11 cellular contexts compared by ENCODE assay signal in genomic region chr12:124694250-124694649, GRCh38.
A peak's percentile ranks its signal among the peaks of the same experiment; 100 is the strongest.
DNase-seq lines count a peak whose midpoint lies in the region; ATAC-seq and TF ChIP-seq lines count a peak whose summit lies in the region.
"Had no signal": no experiment of that assay in that cellular context is flagged by ENCODE, and none has a peak within 500 bp of the region (broad histone marks: within the 10 kb centered on the region; RNA-seq: fewer than 3 reads in every experiment).

No MANE protein-coding gene starts in this region.

- peak overlapping the region; percentile 22 for H3K4me3 Mint-ChIP-seq in activated naive CD8-positive, alpha-beta T cell treated with anti-CD3 and anti-CD28 coated beads, Interleukin-2, amount 50 U/mL, for 24 hours
- H3K4me3 Mint-ChIP-seq in T-helper 17 cell: no peak overlapping the region

- no peak for TF ChIP-seq POLR2A in erythroblast (IDR thresholded peaks at IDR 0.05; ENCODE audit: low read length)

- H3K27me3 ChIP-seq in BLaER1: no peaks in the 10 kb centered on the region
- no peaks in the 10 kb centered on the region for H3K27me3 ChIP-seq in HAP-1 (ENCODE audit: low read depth)
- H3K27me3 ChIP-seq: MG63 had no signal

- H3K9me3 ChIP-seq in BLaER1: peaks cover 25% of the 10 kb centered on the region
- H3K9me3 ChIP-seq in T-helper 17 cell (ENCODE audit: control insufficient read depth, low read length, poor library complexity, severe bottlenecking): no peaks in the 10 kb centered on the region
- H3K9me3 ChIP-seq in HAP-1: no peaks in the 10 kb centered on the region
- H3K9me3 ChIP-seq: MG63 had no signal

- peaks cover 2% of the 10 kb centered on the region for H3K36me3 Mint-ChIP-seq in activated naive CD8-positive, alpha-beta T cell treated with anti-CD3 and anti-CD28 coated beads, Interleukin-2, amount 50 U/mL, for 24 hours (ENCODE audit: low read depth)
- no peaks in the 10 kb centered on the region for H3K36me3 Mint-ChIP-seq in T-helper 17 cell (ENCODE audit: low read depth)

- H3K9ac ChIP-seq in BLaER1: no peak overlapping the region

- peak overlapping the region; percentile 86 for H3K4me2 ChIP-seq in BLaER1

- H3K4me3 ChIP-seq in BLaER1 (peak overlapping the region; percentile 12; the same call in 1 of the 2 replicates), HAP-1 (no peak overlapping the region)
- H3K4me3 ChIP-seq: MG63 had no signal

- H4K20me1 ChIP-seq in BLaER1: no peaks in the 10 kb centered on the region

- in situ Hi-C loops in HAP-1 (cut with MboI; ENCODE audit: low sequenced_read_pairs): no loop called here

- H3K27me3 Mint-ChIP-seq in activated naive CD8-positive, alpha-beta T cell treated with anti-CD3 and anti-CD28 coated beads, Interleukin-2, amount 50 U/mL, for 24 hours: peaks cover 2% of the 10 kb centered on the region
- peaks cover under 1% of the 10 kb centered on the region for H3K27me3 Mint-ChIP-seq in T-helper 17 cell

- DNase-seq in NCI-H524 (lab: John Stamatoyannopoulos, UW) (peak; percentile 71 to 89), T-helper 17 cell (no peak), HAP-1 (ENCODE audit: low spot score in 2 of 2) (no peak), NCI-H345 treated with DMSO at 0.1 percent for 48 hours (lab: John Stamatoyannopoulos, UW; ENCODE audit: unreplicated experiment) (no peak), erythroblast (lab: John Stamatoyannopoulos, UW) (no peak)
- peak; percentile 40 for DNase-seq in activated naive CD8-positive, alpha-beta T cell treated with anti-CD3 and anti-CD28 coated beads, Interleukin-2, amount 50 U/mL, for 24 hours
- DNase-seq: effector CD8-positive, alpha-beta T cell; MG63 had no signal

- H3K4me1 Mint-ChIP-seq in activated naive CD8-positive, alpha-beta T cell treated with anti-CD3 and anti-CD28 coated beads, Interleukin-2, amount 50 U/mL, for 24 hours: peaks cover 21% of the 10 kb centered on the region
- H3K4me1 Mint-ChIP-seq in T-helper 17 cell: peaks cover 5% of the 10 kb centered on the region

- H3K4me1 ChIP-seq in BLaER1 (peaks cover 56% of the 10 kb centered on the region), HAP-1 (no peaks in the 10 kb centered on the region)

- H3K9me3 Mint-ChIP-seq in activated naive CD8-positive, alpha-beta T cell treated with anti-CD3 and anti-CD28 coated beads, Interleukin-2, amount 50 U/mL, for 24 hours: peaks cover 4% of the 10 kb centered on the region

- peak; percentile 74 for ATAC-seq in GM18907 (IDR thresholded peaks at IDR 0.05; ENCODE audit: unreplicated experiment)
- ATAC-seq in activated naive CD8-positive, alpha-beta T cell treated with anti-CD3 and anti-CD28 coated beads, Interleukin-2, amount 50 U/mL, for 24 hours: peak; percentile 86
- no peak for ATAC-seq in T-helper 17 cell
- ATAC-seq: SK-N-SH treated with all-trans-retinoic acid at 6 μM for 48 hours had no signal

- peak overlapping the region; percentile 62 for H3K27ac Mint-ChIP-seq in activated naive CD8-positive, alpha-beta T cell treated with anti-CD3 and anti-CD28 coated beads, Interleukin-2, amount 50 U/mL, for 24 hours
- H3K27ac Mint-ChIP-seq in T-helper 17 cell: no peak overlapping the region

- no peak overlapping the region; the same call in 1 of the 2 replicates for H3K27ac ChIP-seq in BLaER1

- no peaks in the 10 kb centered on the region for H3K36me3 ChIP-seq in BLaER1
- no peaks in the 10 kb centered on the region for H3K36me3 ChIP-seq in HAP-1 (replicated peaks)
- H3K36me3 ChIP-seq: MG63 had no signal

Comparison
In these comparisons a context has a peak if more than half of its experiments do, and no peak if none do; other contexts are left out.
1. DNase-seq: peak in NCI-H524 (2 of 2) and activated naive CD8-positive, alpha-beta T cell treated with anti-CD3 and anti-CD28 coated beads, Interleukin-2, amount 50 U/mL, for 24 hours (single experiment); none in T-helper 17 cell (0 of 3), HAP-1 (0 of 2), NCI-H345 treated with DMSO at 0.1 percent for 48 hours (single experiment) and erythroblast (0 of 2).